ENCODE assay signal across 9 cellular contexts in genomic region chr7:37786741-37787569, GRCh38.
DNase-seq lines count a peak whose midpoint lies in the region; ATAC-seq and TF ChIP-seq lines count a peak whose summit lies in the region.
"Had no signal": no experiment of that assay in that cellular context is flagged by ENCODE, and none has a peak within 500 bp of the region (broad histone marks: within the 10 kb centered on the region; RNA-seq: fewer than 3 reads in every experiment).

No MANE protein-coding gene starts in this region.

- TF ChIP-seq EP300 in sigmoid colon (IDR thresholded peaks at IDR 0.05): no peak

- H3K4me3 ChIP-seq in sigmoid colon: no peak overlapping the region

- H3K27ac ChIP-seq in substantia nigra (ENCODE audit: low read depth, low read length, poor library complexity, severe bottlenecking) (no peak overlapping the region), sigmoid colon (no peak overlapping the region)

- TF ChIP-seq CTCF in sigmoid colon (IDR thresholded peaks at IDR 0.05): no peak

- DNase-seq in left lobe of liver (ENCODE audit: low spot score) (no peak), NCI-H1930 (lab: John Stamatoyannopoulos, UW) (no peak), substantia nigra (lab: John Stamatoyannopoulos, UW) (no peak), sigmoid colon (no peak)
- no peak for DNase-seq in stimulated activated CD4-positive, alpha-beta T cell treated with anti-CD3 and anti-CD28 coated beads, Interleukin-4, amount 100 ng/mL, for 4 hours
- DNase-seq: dermis blood vessel endothelial cell had no signal

- H3K4me1 ChIP-seq in sigmoid colon: no peaks in the 10 kb centered on the region

- no peaks in the 10 kb centered on the region for H3K36me3 ChIP-seq in sigmoid colon

- ATAC-seq in GM18858 (IDR thresholded peaks at IDR 0.05; ENCODE audit: unreplicated experiment): peak; percentile 74
- peak; percentile 91 for ATAC-seq in GM21723 (IDR thresholded peaks at IDR 0.05; ENCODE audit: unreplicated experiment)
- peak; percentile 71 for ATAC-seq in HG03575 (IDR thresholded peaks at IDR 0.05; ENCODE audit: extremely low read depth, insufficient number of reproducible peaks, low FRiP score, unreplicated experiment)
- ATAC-seq in left lobe of liver: peak; percentile 22

- H3K27me3 ChIP-seq in sigmoid colon: no peaks in the 10 kb centered on the region

- TF ChIP-seq POLR2A in sigmoid colon (IDR thresholded peaks at IDR 0.05): no peak

- no peaks in the 10 kb centered on the region for H3K9me3 ChIP-seq in sigmoid colon

- intact Hi-C loops in sigmoid colon (cut with DNase I): no loop called here

- WGBS in sigmoid colon, 2 donors: 43 to 78% methylated on average over 6 of the region's 6 CpGs

Comparison
In these comparisons a context has a peak if more than half of its experiments do, and no peak if none do; other contexts are left out.
1. ATAC-seq: peak in every context shown above with its lines; median percentile 91 in GM21723; 74 in GM18858; 71 in HG03575; 22 in left lobe of liver.